In the genomic region with DNA sequence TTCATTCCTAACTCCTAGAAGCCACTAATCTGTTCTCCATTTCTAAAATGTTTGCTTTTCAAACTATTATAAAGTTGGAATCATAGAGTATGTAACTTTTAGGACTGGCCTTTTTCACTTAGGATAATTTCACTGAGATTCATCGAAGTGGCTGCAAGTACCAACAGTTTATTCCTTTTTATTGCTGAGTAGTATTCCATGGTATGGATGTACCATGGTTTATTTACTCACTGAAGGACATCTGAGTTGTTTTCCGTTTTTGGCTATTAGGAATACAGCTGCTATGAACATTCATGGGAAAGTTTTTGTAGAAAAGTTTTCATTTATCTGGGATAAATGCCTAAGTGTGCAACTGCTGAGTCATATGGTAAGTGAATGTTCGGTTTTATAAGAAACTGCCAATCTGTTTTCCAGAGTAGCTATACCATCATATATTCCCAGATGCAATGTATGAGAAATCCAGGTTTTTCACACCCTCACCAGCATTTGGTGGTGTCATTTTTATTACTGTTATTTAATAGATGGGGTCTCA, we compare ENCODE assay signal across 15 cellular contexts.
A peak's percentile ranks its signal among the peaks of the same experiment; 100 is the strongest.
DNase-seq lines count a peak whose midpoint lies in the region; ATAC-seq, FAIRE-seq and TF ChIP-seq lines count a peak whose summit lies in the region.
"Had no signal": no experiment of that assay in that cellular context is flagged by ENCODE, and none has a peak within 500 bp of the region (broad histone marks: within the 10 kb centered on the region; RNA-seq: fewer than 3 reads in every experiment).

No MANE protein-coding gene starts in this region.

- no peak overlapping the region for H3K4ac ChIP-seq in IMR-90 (ENCODE audit: low read depth, low read length)

- H2AFZ ChIP-seq in IMR-90 (replicated peaks; ENCODE audit: low read length, poor library complexity) (no peak overlapping the region), GM12878 (ENCODE audit: control insufficient read depth, low read depth, low read length) (no peak overlapping the region)
- H2AFZ ChIP-seq: GM23338 had no signal

- no CpG with 5 or more reads among the region's 3 CpGs for WGBS in IMR-90 (ENCODE audit: extremely low coverage in 2 of 2, insufficient read length in 1 of 2), 2 experiments
- 30% methylated on average over 3 of the region's 3 CpGs for WGBS in GM12878 (ENCODE audit: insufficient coverage, insufficient replicate concordance, low lambda C conversion rate, missing lambda C conversion rate)

- H2BK5ac ChIP-seq in IMR-90 (ENCODE audit: low read depth, low read length, poor library complexity, severe bottlenecking), result no peak overlapping the region

- CTCF ChIA-PET in IMR-90 (lab: Yijun Ruan, JAX) (no interaction called here), GM12878 (lab: Yijun Ruan, JAX) (interaction anchor here (0.7 to 1.9 kb wide), 4 partner anchors 11 to 105 kb away, joined by 3 to 8 read pairs (median 5); partner anchors contain the start of gene DENND4B)

- FAIRE-seq in GM12878 (lab: Jason Lieb, UNC), result no peak

- H3K9me3 Mint-ChIP-seq in naive thymus-derived CD8-positive, alpha-beta T cell, result no peaks in the 10 kb centered on the region
- H3K9me3 Mint-ChIP-seq: GM23338 had no signal

- no peak overlapping the region for H3K56ac ChIP-seq in IMR-90 (ENCODE audit: extremely low read depth, insufficient read depth, low read length)

- no peak overlapping the region for H4K8ac ChIP-seq in IMR-90 (ENCODE audit: low read depth in 2 of 2, low read length in 2 of 2)

- H3K9me2 ChIP-seq in DOHH2 (replicated peaks; ENCODE audit: control insufficient read depth, low read length), result no peaks in the 10 kb centered on the region

- H3K27ac ChIP-seq in DOHH2 (ENCODE audit: low read depth, low read length) (peak overlapping the region; percentile 47; the same call in 1 of the 2 replicates), IMR-90 (ENCODE audit: insufficient read depth, low read length) (no peak overlapping the region), GM12878 (ENCODE audit: control insufficient read depth, insufficient read depth) (peak overlapping the region; percentile 39)
- H3K27ac ChIP-seq: body of pancreas, esophagus muscularis mucosa had no signal

- peaks cover 73% of the 10 kb centered on the region for H3K79me2 ChIP-seq in DOHH2 (ENCODE audit: control insufficient read depth, low read length)
- H3K79me2 ChIP-seq in GM12878 (ENCODE audit: control insufficient read depth, insufficient read depth, low read length), result peaks cover 32% of the 10 kb centered on the region

- H3K9ac ChIP-seq in IMR-90 (ENCODE audit: low read depth, low read length) (no peak overlapping the region), GM12878 (ENCODE audit: control insufficient read depth, insufficient read depth, low read length) (no peak overlapping the region)

- POLR2A ChIA-PET in IMR-90 (lab: Charles Lee; ENCODE audit: unreplicated experiment) (no interaction called here), GM12878 (lab: Charles Lee) (interaction anchor here (1.0 to 4.5 kb wide), 4 partner anchors 13 to 88 kb away, joined by 3 to 33 read pairs (median 6); no protein-coding TSS in a partner anchor)
- POLR2A ChIA-PET in naive thymus-derived CD8-positive, alpha-beta T cell (lab: Charles Lee), result no interaction called here

- H3F3A ChIP-seq in DOHH2 (ENCODE audit: control insufficient read depth, insufficient read depth), result peaks cover 13% of the 10 kb centered on the region

- H3K4me3 Mint-ChIP-seq in naive thymus-derived CD8-positive, alpha-beta T cell, result no peak overlapping the region
- H3K4me3 Mint-ChIP-seq: GM23338, nephron progenitor cell had no signal

- no peaks in the 10 kb centered on the region for H3K27me3 Mint-ChIP-seq in naive thymus-derived CD8-positive, alpha-beta T cell

- no peak overlapping the region for H2BK15ac ChIP-seq in IMR-90 (ENCODE audit: low read depth, low read length)

- H3K27me3 ChIP-seq in DOHH2 (ENCODE audit: control insufficient read depth, low read length) (no peaks in the 10 kb centered on the region), IMR-90 (ENCODE audit: control insufficient read depth, insufficient read depth, low read length) (no peaks in the 10 kb centered on the region), GM12878 (replicated peaks in 1 of 2; ENCODE audit: control insufficient read depth in 2 of 2, insufficient read depth in 2 of 2, low read length in 1 of 2) (no peaks in the 10 kb centered on the region)
- H3K27me3 ChIP-seq: body of pancreas, esophagus muscularis mucosa had no signal

- ATAC-seq in IMR-90 (ENCODE audit: low read depth), result peak; percentile 56
- no peak for ATAC-seq in GM12878
- no peak for ATAC-seq in naive thymus-derived CD8-positive, alpha-beta T cell
- no peak for ATAC-seq in HG02678 (IDR thresholded peaks at IDR 0.05; ENCODE audit: unreplicated experiment)
- ATAC-seq: body of pancreas, GM23338 had no signal

- H2AK9ac ChIP-seq in IMR-90 (replicated peaks; ENCODE audit: low read depth, low read length, poor library complexity), result no peak overlapping the region

- TF ChIP-seq POLR2A in IMR-90 (IDR thresholded peaks at IDR 0.05; ENCODE audit: low read depth, low read length), result no peak
- no peak for TF ChIP-seq POLR2A in GM12878 (IDR thresholded peaks at IDR 0.05; ENCODE audit: low read depth, low read length)

- TF ChIP-seq EP300 in GM12878 (IDR thresholded peaks at IDR 0.05; ENCODE audit: borderline replicate concordance in 1 of 2, control insufficient read depth in 1 of 2, low read depth in 2 of 2, low read length in 2 of 2), result no peak

- dilution Hi-C loops in IMR-90 (cut with HindIII; ENCODE audit: low sequenced_read_pairs, unreplicated experiment), result no loop called here

- intact Hi-C loops in IMR-90 (cut with micrococcal nuclease) (no loop called here), GM12878 (cut with micrococcal nuclease; ENCODE audit: unreplicated experiment) (loop anchor here (5.0 kb wide), 1 partner anchor 81 kb away; the partner anchor contains the start of gene GATAD2B)

- TF ChIP-seq CTCF in DOHH2 (IDR thresholded peaks at IDR 0.05; ENCODE audit: low read depth, low read length, poor library complexity, severe bottlenecking), result no peak
- TF ChIP-seq CTCF in IMR-90 (conservative IDR thresholded peaks at IDR 0.05; ENCODE audit: low read depth, low read length), result no peak
- TF ChIP-seq CTCF in GM12878 (IDR thresholded peaks at IDR 0.05 in 2 of 3, conservative IDR thresholded peaks at IDR 0.05 in 1 of 3; ENCODE audit: control insufficient read depth in 2 of 3, extremely low read depth in 1 of 3, insufficient read depth in 1 of 3, low read depth in 3 of 3, low read length in 3 of 3), result no peak

- peak overlapping the region; percentile 17; the same call in 1 of the 2 replicates for H3K4me2 ChIP-seq in DOHH2 (ENCODE audit: low read length)
- H3K4me2 ChIP-seq in IMR-90 (ENCODE audit: low read depth, low read length), result no peak overlapping the region
- peak overlapping the region; percentile 2; the same call in 1 of the 2 replicates for H3K4me2 ChIP-seq in GM12878 (ENCODE audit: control insufficient read depth, insufficient read depth)
- H3K4me2 ChIP-seq: GM23338 had no signal

- BruUV-seq in IMR-90 (replicated peaks; lab: Mats Ljungman, UMichigan), result TSS peak; percentile 31
- no TSS peak for BruUV-seq in GM12878 (replicated peaks; lab: Mats Ljungman, UMichigan)

- peaks cover 4 to 16% (median 5%) of the 10 kb centered on the region in 3 donors for H3K36me3 Mint-ChIP-seq in naive thymus-derived CD8-positive, alpha-beta T cell

- H3K4me1 ChIP-seq in DOHH2 (ENCODE audit: control insufficient read depth, low read length) (peaks cover 34% of the 10 kb centered on the region), IMR-90 (ENCODE audit: control insufficient read depth, insufficient read depth, low read length) (no peaks in the 10 kb centered on the region), GM12878 (ENCODE audit: control insufficient read depth, insufficient read depth, low read length) (peaks cover 28% of the 10 kb centered on the region)
- H3K4me1 ChIP-seq: body of pancreas, esophagus muscularis mucosa had no signal

- no peak overlapping the region for H3K18ac ChIP-seq in IMR-90 (ENCODE audit: low read depth, low read length)

- H3K36me3 ChIP-seq in DOHH2 (ENCODE audit: control insufficient read depth, low read length), result peaks cover 10% of the 10 kb centered on the region
- H3K36me3 ChIP-seq in IMR-90 (ENCODE audit: control insufficient read depth, insufficient read depth, low read length), result no peaks in the 10 kb centered on the region
- peaks cover 0 to 1% of the 10 kb centered on the region in 2 experiments; a peak in 1 of 4 replicates for H3K36me3 ChIP-seq in GM12878 (ENCODE audit: control insufficient read depth in 2 of 2, insufficient read depth in 2 of 2, low read length in 1 of 2)
- H3K36me3 ChIP-seq: esophagus muscularis mucosa had no signal

- no peak overlapping the region for H4K91ac ChIP-seq in IMR-90 (ENCODE audit: insufficient read depth, low read depth, low read length)

- H3K9me3 ChIP-seq in DOHH2 (ENCODE audit: control insufficient read depth, insufficient read depth, low read length) (no peaks in the 10 kb centered on the region), IMR-90 (ENCODE audit: control insufficient read depth, insufficient read depth, low read length) (no peaks in the 10 kb centered on the region), GM12878 (replicated peaks; ENCODE audit: control insufficient read depth, insufficient read depth, low read length) (no peaks in the 10 kb centered on the region; the same call in 2 of the 3 replicates)
- H3K9me3 ChIP-seq: body of pancreas, esophagus muscularis mucosa had no signal

- no peak overlapping the region for H3K4me3 ChIP-seq in DOHH2 (ENCODE audit: low read length)
- no peak overlapping the region for H3K4me3 ChIP-seq in IMR-90 (ENCODE audit: insufficient read depth, low read depth, low read length)
- no peak overlapping the region for H3K4me3 ChIP-seq in GM12878
- H3K4me3 ChIP-seq: body of pancreas, esophagus muscularis mucosa, GM23338 had no signal

- H2AK5ac ChIP-seq in IMR-90 (ENCODE audit: low read depth, low read length), result no peak overlapping the region

- H3K79me1 ChIP-seq in IMR-90 (ENCODE audit: low read depth in 1 of 2, low read length in 2 of 2), result peaks cover 24 to 51% of the 10 kb centered on the region in 2 experiments

- H4K20me1 ChIP-seq in DOHH2 (ENCODE audit: control insufficient read depth, insufficient read depth, low read depth, low read length) (peaks cover 12% of the 10 kb centered on the region; the same call in 1 of the 2 replicates), IMR-90 (ENCODE audit: insufficient read depth, low read length) (peaks cover 9% of the 10 kb centered on the region; the same call in 1 of the 2 replicates), GM12878 (ENCODE audit: control insufficient read depth, insufficient read depth) (no peaks in the 10 kb centered on the region)

- H3K14ac ChIP-seq in IMR-90 (replicated peaks; ENCODE audit: low read depth, low read length), result no peak overlapping the region

- peaks cover 7 to 45% (median 36%) of the 10 kb centered on the region in 4 donors for H3K4me1 Mint-ChIP-seq in naive thymus-derived CD8-positive, alpha-beta T cell
- H3K4me1 Mint-ChIP-seq: GM23338 had no signal

- in situ Hi-C loops in IMR-90 (cut with MboI; ENCODE audit: low sequenced_read_pairs) (no loop called here), GM12878 (cut with MboI) (no loop called here)

- H2BK120ac ChIP-seq in IMR-90 (ENCODE audit: low read depth, low read length), result no peak overlapping the region

- TF ChIP-seq RAD21 in IMR-90 (IDR thresholded peaks at IDR 0.05; ENCODE audit: low read length) (no peak), GM12878 (IDR thresholded peaks at IDR 0.05; ENCODE audit: insufficient read depth, low read depth, low read length) (no peak)

- H3K9me1 ChIP-seq in IMR-90 (ENCODE audit: insufficient read depth, low read length), result 0 out of 2 replicates have a peak, but pooled peaks cover 2% of the 10 kb centered on the region

- peak overlapping the region in 8 of 10 donors; percentile 18 to 78 (median 34) for H3K27ac Mint-ChIP-seq in naive thymus-derived CD8-positive, alpha-beta T cell
- H3K27ac Mint-ChIP-seq: GM23338, nephron progenitor cell had no signal

- RAD21 ChIA-PET in GM12878 (lab: Charles Lee; ENCODE audit: unreplicated experiment), result interaction anchor here (0.6 to 2.8 kb wide), 9 partner anchors 10 to 145 kb away, joined by 3 to 19 read pairs (median 3); partner anchors contain the start of genes DENND4B, GATAD2B and JTB

- no peak overlapping the region for H4K5ac ChIP-seq in IMR-90 (ENCODE audit: low read depth, low read length)

- DNase-seq in IMR-90 (peak; percentile 71), GM12878 (ENCODE audit: low read depth, low spot score) (no peak), NCI-H2227 treated with DMSO at 0.1 percent for 48 hours (lab: John Stamatoyannopoulos, UW) (no peak), DMS153 treated with DMSO at 0.1 percent for 48 hours (lab: John Stamatoyannopoulos, UW; ENCODE audit: unreplicated experiment) (no peak), retina (no peak)
- DNase-seq in naive thymus-derived CD8-positive, alpha-beta T cell, result no peak
- DNase-seq: activated CD4-positive, alpha-beta T cell treated with anti-CD3 and anti-CD28 coated beads, Interleukin-2, amount 50 U/mL, for 48 hours; body of pancreas; nephron progenitor cell; NK-92 treated with Interleukin-12 subunit alpha and Interleukin-12 subunit beta, amount 100 ng/mL, for 24 hours; SIG-M5 had no signal

- H2BK20ac ChIP-seq in IMR-90 (ENCODE audit: low read depth, low read length), result no peak overlapping the region

- SMC1A ChIA-PET in GM12878 (lab: Charles Lee; ENCODE audit: uncharacterized antibody, unreplicated experiment), result interaction anchor here (0.6 to 1.7 kb wide), 10 partner anchors 8 to 511 kb away, joined by 3 to 10 read pairs (median 4); no protein-coding TSS in a partner anchor

- H3K23ac ChIP-seq in IMR-90 (ENCODE audit: low read depth, low read length), result no peak overlapping the region
